ENCODE assay signal across 8 cellular contexts in the genomic region with DNA sequence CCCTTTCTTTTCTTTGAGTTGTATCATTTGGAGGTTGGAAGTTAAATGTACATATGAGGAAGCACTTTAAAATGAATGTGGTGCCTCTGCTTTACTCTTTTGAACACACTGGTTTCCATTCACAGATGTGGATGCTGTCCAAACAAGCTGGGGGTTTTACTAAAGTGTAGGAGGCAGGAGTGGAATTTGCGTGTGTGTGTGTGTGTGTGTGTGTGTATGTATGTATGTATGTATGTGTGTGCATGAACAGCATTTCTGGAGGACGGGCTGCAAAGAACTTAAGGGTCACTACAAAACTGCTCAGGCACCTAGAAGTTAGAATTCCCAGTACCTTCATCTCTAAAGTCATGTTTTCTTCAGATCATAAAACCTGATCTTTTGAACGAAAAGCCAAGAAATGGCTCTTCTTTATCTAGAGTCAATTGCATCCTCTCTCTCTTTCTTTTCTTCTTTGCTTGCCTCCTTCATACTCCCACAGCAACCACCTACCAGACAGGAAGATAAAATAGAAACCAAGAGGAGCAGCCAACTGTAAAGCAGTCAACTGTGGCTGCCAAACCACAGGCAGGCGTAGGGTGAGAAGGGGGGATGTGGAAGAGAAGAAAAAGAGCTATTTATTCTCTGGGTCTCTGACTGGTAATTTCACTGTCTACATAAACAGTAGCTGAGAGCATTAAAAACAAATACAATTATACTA.
DNase-seq lines count a peak whose midpoint lies in the region; ATAC-seq and TF ChIP-seq lines count a peak whose summit lies in the region.

No MANE protein-coding gene starts in this region.

- no peaks in the 10 kb centered on the region for H3K27me3 ChIP-seq in kidney epithelial cell (ENCODE audit: control insufficient read depth, insufficient read depth, low read length)

- H3K9me3 Mint-ChIP-seq in activated CD4-positive, alpha-beta T cell treated with anti-CD3 and anti-CD28 coated beads for 36 hours (ENCODE audit: low read depth) = peaks cover 8% of the 10 kb centered on the region
- H3K9me3 Mint-ChIP-seq in T-helper 1 cell treated with Interleukin-12 subunit alpha and Interleukin-12 subunit beta and Interleukin-4 antibody, amounts not matched to agents 30 μg/mL and 1 μg/mL, for 36 hours = peaks cover 5% of the 10 kb centered on the region

- no peaks in the 10 kb centered on the region for H3K36me3 Mint-ChIP-seq in activated CD4-positive, alpha-beta T cell treated with anti-CD3 and anti-CD28 coated beads for 36 hours (ENCODE audit: low read depth)
- H3K36me3 Mint-ChIP-seq in T-helper 1 cell treated with Interleukin-12 subunit alpha and Interleukin-12 subunit beta and Interleukin-4 antibody, amounts not matched to agents 30 μg/mL and 1 μg/mL, for 36 hours (ENCODE audit: low read depth) = no peaks in the 10 kb centered on the region

- no peak overlapping the region for H3K4me3 ChIP-seq in kidney epithelial cell (ENCODE audit: low read depth, low read length)

- H3K27ac Mint-ChIP-seq in activated CD4-positive, alpha-beta T cell treated with anti-CD3 and anti-CD28 coated beads for 36 hours = peak overlapping the region; percentile 26
- H3K27ac Mint-ChIP-seq in T-helper 1 cell treated with Interleukin-12 subunit alpha and Interleukin-12 subunit beta and Interleukin-4 antibody, amounts not matched to agents 30 μg/mL and 1 μg/mL, for 36 hours = peak overlapping the region; percentile 2

- POLR2A ChIA-PET in activated CD4-positive, alpha-beta T cell treated with anti-CD3 and anti-CD28 coated beads for 36 hours (lab: Charles Lee) = interaction anchor here (0.6 to 0.7 kb wide), 2 partner anchors 17 to 178 kb away, joined by 3 read pairs; no protein-coding TSS in a partner anchor

- H3K4me1 Mint-ChIP-seq in activated CD4-positive, alpha-beta T cell treated with anti-CD3 and anti-CD28 coated beads for 36 hours = peaks cover 60% of the 10 kb centered on the region
- peaks cover 36% of the 10 kb centered on the region for H3K4me1 Mint-ChIP-seq in T-helper 1 cell treated with Interleukin-12 subunit alpha and Interleukin-12 subunit beta and Interleukin-4 antibody, amounts not matched to agents 30 μg/mL and 1 μg/mL, for 36 hours (ENCODE audit: low read depth)

- peak; percentile 65 for DNase-seq in activated CD4-positive, alpha-beta T cell treated with anti-CD3 and anti-CD28 coated beads for 36 hours
- no peak for DNase-seq in activated CD4-positive, alpha-beta T cell treated with anti-CD3 and anti-CD28 coated beads for 1 hour
- DNase-seq in kidney epithelial cell (ENCODE audit: low read depth) (peak; percentile 77), HT-29 (ENCODE audit: low spot score) (no peak), SKM-1 treated with dmso at 0.1 percent for 144 hours (lab: John Stamatoyannopoulos, UW; ENCODE audit: unreplicated experiment) (no peak), cerebellum (ENCODE audit: low spot score) (no peak)

- CTCF ChIA-PET in activated CD4-positive, alpha-beta T cell treated with anti-CD3 and anti-CD28 coated beads for 36 hours (lab: Charles Lee) = interaction anchor here (0.6 to 1.5 kb wide), 3 partner anchors 15 to 89 kb away, joined by 3 to 4 read pairs (median 3); no protein-coding TSS in a partner anchor

- H3K36me3 ChIP-seq in kidney epithelial cell (ENCODE audit: control insufficient read depth, insufficient read depth, low read length) = no peaks in the 10 kb centered on the region

- intact Hi-C loops in activated CD4-positive, alpha-beta T cell treated with anti-CD3 and anti-CD28 coated beads for 36 hours (cut with DNase I, micrococcal nuclease) = loop anchor here in 1 of 2 experiments (5.0 kb wide), 1 partner anchor 79 kb away; no protein-coding TSS in a partner anchor

- no peak for TF ChIP-seq CTCF in kidney epithelial cell (IDR thresholded peaks at IDR 0.05; ENCODE audit: insufficient read depth, low read length, poor library complexity, severe bottlenecking)

- peak overlapping the region; percentile 26 for H3K4me3 Mint-ChIP-seq in activated CD4-positive, alpha-beta T cell treated with anti-CD3 and anti-CD28 coated beads for 36 hours
- H3K4me3 Mint-ChIP-seq in T-helper 1 cell treated with Interleukin-12 subunit alpha and Interleukin-12 subunit beta and Interleukin-4 antibody, amounts not matched to agents 30 μg/mL and 1 μg/mL, for 36 hours = peak overlapping the region; percentile 17

- H3K27me3 Mint-ChIP-seq in activated CD4-positive, alpha-beta T cell treated with anti-CD3 and anti-CD28 coated beads for 36 hours = no peaks in the 10 kb centered on the region
- H3K27me3 Mint-ChIP-seq in T-helper 1 cell treated with Interleukin-12 subunit alpha and Interleukin-12 subunit beta and Interleukin-4 antibody, amounts not matched to agents 30 μg/mL and 1 μg/mL, for 36 hours (ENCODE audit: low read depth) = no peaks in the 10 kb centered on the region

- peak; percentile 46 for ATAC-seq in activated CD4-positive, alpha-beta T cell treated with anti-CD3 and anti-CD28 coated beads for 36 hours
- ATAC-seq in HG03064 (IDR thresholded peaks at IDR 0.05; ENCODE audit: low read depth, unreplicated experiment) = peak; percentile 96

Comparison
In these comparisons a context has a peak if more than half of its experiments do, and no peak if none do; other contexts are left out.
1. DNase-seq: peak in activated CD4-positive, alpha-beta T cell treated with anti-CD3 and anti-CD28 coated beads for 36 hours (single experiment) and kidney epithelial cell (single experiment); none in activated CD4-positive, alpha-beta T cell treated with anti-CD3 and anti-CD28 coated beads for 1 hour (single experiment), HT-29 (single experiment), SKM-1 treated with dmso at 0.1 percent for 144 hours (single experiment) and cerebellum (single experiment).